In genomic region chr3:12430086-12430485, GRCh38 we compare ENCODE assay signal across 23 cellular contexts.
"Had no signal": no experiment of that assay in that cellular context is flagged by ENCODE, and none has a peak within 500 bp of the region (broad histone marks: within the 10 kb centered on the region; RNA-seq: fewer than 3 reads in every experiment).

No MANE protein-coding gene starts in this region.

- DNase-seq: activated B cell treated with CpG ODN at 0.5 μM for 24 hours; activated CD4-positive, alpha-beta memory T cell treated with anti-CD3 and anti-CD28 coated beads for 36 hours; activated CD4-positive, alpha-beta T cell treated with anti-CD3 and anti-CD28 coated beads for 4 hours; activated gamma-delta T cell treated with Interleukin-2 at 50 U/mL for 16 hours; activated T-cell treated with anti-CD3 and anti-CD28 coated beads for 4 hours; adrenal gland; dorsolateral prefrontal cortex; endodermal cell; foreskin keratinocyte; hypothalamus; naive B cell; psoas muscle; stimulated activated CD4-positive, alpha-beta T cell treated with anti-CD3 and anti-CD28 coated beads, Interleukin-4, amount 100 ng/mL, for 1 hour; stimulated activated naive CD8-positive, alpha-beta T cell treated with anti-CD3 and anti-CD28 coated beads, Interleukin-15, amount 100 ng/mL, for 72 hours; trophoblast cell had no signal

- H3K4me1 ChIP-seq: foreskin keratinocyte, psoas muscle had no signal

- H3K4me2 ChIP-seq: smooth muscle cell had no signal

- H3K27ac ChIP-seq: adrenal gland, cardiac muscle cell, dorsolateral prefrontal cortex, foreskin keratinocyte, psoas muscle, vagina had no signal

- FAIRE-seq: astrocyte, keratinocyte had no signal

- H3K36me3 ChIP-seq: adrenal gland, cardiac muscle cell, vagina had no signal

- ATAC-seq: activated naive CD4-positive, alpha-beta T cell treated with anti-CD3 and anti-CD28 coated beads, Interleukin-2, amount 50 U/mL, for 72 hours; foreskin keratinocyte; left lobe of liver; psoas muscle; sciatic nerve; stimulated activated naive CD8-positive, alpha-beta T cell treated with anti-CD3 and anti-CD28 coated beads, Interleukin-15, amount 100 ng/mL, for 72 hours had no signal

- H3K9me3 ChIP-seq: adrenal gland, psoas muscle, vagina had no signal

- H3K4me3 ChIP-seq: adrenal gland, cardiac muscle cell, dorsolateral prefrontal cortex, psoas muscle, smooth muscle cell, vagina had no signal

- H3K27me3 ChIP-seq: adrenal gland, cardiac muscle cell, vagina had no signal
